21 cellular contexts compared by ENCODE assay signal in the genomic region with DNA sequence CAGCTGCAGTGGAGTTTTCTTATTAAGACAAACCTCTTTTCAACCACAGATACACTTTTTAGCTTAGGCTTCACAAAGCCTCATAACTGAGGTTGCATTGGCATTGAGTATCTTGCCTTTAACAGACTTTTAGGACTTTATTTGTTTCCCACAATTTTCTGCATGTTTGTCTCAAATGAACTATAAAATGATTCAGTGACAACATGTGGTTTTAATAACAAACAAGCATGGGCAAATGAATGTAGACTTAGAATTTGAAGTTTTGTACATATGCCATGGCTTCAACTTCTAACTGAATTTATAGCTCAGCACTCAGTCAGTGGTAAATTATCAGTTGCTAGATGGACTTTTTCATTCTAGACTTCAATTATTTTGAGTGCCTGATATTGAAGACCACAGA.
"Had no signal": no experiment of that assay in that cellular context is flagged by ENCODE, and none has a peak within 500 bp of the region (broad histone marks: within the 10 kb centered on the region; RNA-seq: fewer than 3 reads in every experiment).

No MANE protein-coding gene starts in this region.

- H3K36me3 ChIP-seq: ascending aorta, brain microvascular endothelial cell, esophagus squamous epithelium, tibial artery had no signal

- H3K4me2 ChIP-seq: hepatocyte had no signal

- H3K9me3 ChIP-seq: ascending aorta, esophagus squamous epithelium, tibial artery had no signal

- DNase-seq: activated CD4-positive, alpha-beta memory T cell treated with anti-CD3 and anti-CD28 coated beads, Interleukin-2, amount 10 ng/mL, durations not matched to agents 7 days and 5 days; activated CD4-positive, alpha-beta T cell treated with anti-CD3 and anti-CD28 coated beads, Interleukin-2, amount 10 ng/mL, durations not matched to agents 24 days and 14 days; activated CD8-positive, alpha-beta memory T cell treated with anti-CD3 and anti-CD28 coated beads, Interleukin-2, amount 10 ng/mL, durations not matched to agents 7 days and 5 days; activated gamma-delta T cell treated with Interleukin-2 at 50 U/mL for 16 hours; brain microvascular endothelial cell; caudate nucleus; dermis blood vessel endothelial cell; effector memory CD4-positive, alpha-beta T cell; esophagus squamous epithelium; glutamatergic neuron; immature natural killer cell; naive thymus-derived CD4-positive, alpha-beta T cell; occipital lobe; posterior cingulate gyrus; small intestine; stimulated activated CD4-positive, alpha-beta T cell treated with anti-CD3 and anti-CD28 coated beads, Interleukin-2, amount 100 ng/mL, for 24 hours; stimulated activated naive CD8-positive, alpha-beta T cell treated with anti-CD3 and anti-CD28 coated beads, Interleukin-15, amount 100 ng/mL, for 72 hours; tibial artery had no signal

- H3K4me1 ChIP-seq: ascending aorta, tibial artery had no signal

- H2AFZ ChIP-seq: hepatocyte had no signal

- H3K79me2 ChIP-seq: hepatocyte had no signal

- H3K4me3 ChIP-seq: ascending aorta, esophagus squamous epithelium, hepatocyte, lung, tibial artery had no signal

- H3K27me3 ChIP-seq: ascending aorta, brain microvascular endothelial cell, esophagus squamous epithelium, hepatocyte, tibial artery had no signal
